ENCODE assay signal across 8 cellular contexts in the genomic region with DNA sequence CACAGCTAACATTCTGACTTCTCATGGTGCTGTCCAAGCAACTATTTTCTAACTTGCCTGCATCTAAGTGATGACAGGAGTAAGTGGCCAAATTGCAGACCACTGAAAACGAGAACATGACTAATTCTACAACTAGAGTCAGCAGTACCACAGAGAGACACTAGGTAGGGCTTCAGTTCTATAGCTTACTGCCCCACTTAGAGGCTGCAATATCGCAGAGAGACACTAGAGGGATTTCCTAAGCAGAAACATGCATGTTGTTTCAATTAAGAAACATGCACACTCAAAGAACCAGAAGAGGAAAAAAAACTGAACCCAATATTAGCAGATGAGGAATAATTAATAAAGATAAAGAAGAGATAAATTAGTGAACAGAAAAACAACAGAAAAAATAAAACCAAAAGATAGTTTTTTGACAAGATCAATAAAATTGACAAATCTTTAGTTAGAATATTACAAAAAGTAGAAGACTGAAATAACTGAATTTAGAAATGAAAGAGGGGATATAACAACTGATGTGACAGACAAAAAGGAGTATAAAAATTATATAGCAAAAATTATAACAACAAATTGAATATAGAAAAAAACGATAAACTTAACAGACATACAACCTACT.
DNase-seq lines count a peak whose midpoint lies in the region; ATAC-seq and TF ChIP-seq lines count a peak whose summit lies in the region.

No MANE protein-coding gene starts in this region.

- H3K27me3 Mint-ChIP-seq in Caco-2 (ENCODE audit: insufficient read depth, unreplicated experiment) = no peaks in the 10 kb centered on the region
- H3K27me3 Mint-ChIP-seq in activated CD4-positive, alpha-beta memory T cell treated with anti-CD3 and anti-CD28 coated beads for 36 hours = no peaks in the 10 kb centered on the region

- H3K4me3 Mint-ChIP-seq in Caco-2 (ENCODE audit: unreplicated experiment) = no peak overlapping the region
- H3K4me3 Mint-ChIP-seq in activated CD4-positive, alpha-beta memory T cell treated with anti-CD3 and anti-CD28 coated beads for 36 hours = no peak overlapping the region

- no TSS peak for BruUV-seq in Caco-2 (replicated peaks; lab: Mats Ljungman, UMichigan)

- no peak overlapping the region for H3K27ac Mint-ChIP-seq in Caco-2 (ENCODE audit: unreplicated experiment)
- H3K27ac Mint-ChIP-seq in activated CD4-positive, alpha-beta memory T cell treated with anti-CD3 and anti-CD28 coated beads for 36 hours = no peak overlapping the region

- WGBS in prostate gland = 32% methylated on average over 3 of the region's 3 CpGs

- H3K36me3 Mint-ChIP-seq in Caco-2 (ENCODE audit: insufficient read depth, unreplicated experiment) = no peaks in the 10 kb centered on the region
- H3K36me3 Mint-ChIP-seq in activated CD4-positive, alpha-beta memory T cell treated with anti-CD3 and anti-CD28 coated beads for 36 hours = no peaks in the 10 kb centered on the region

- no peak overlapping the region for H3K27ac ChIP-seq in prostate gland

- no peak overlapping the region for H3K4me3 ChIP-seq in Caco-2 (ENCODE audit: low read depth, low read length)
- H3K4me3 ChIP-seq in prostate gland = no peak overlapping the region

- TF ChIP-seq POLR2A in prostate gland (IDR thresholded peaks at IDR 0.05) = no peak

- CTCF ChIA-PET in Caco-2 (lab: Charles Lee) = interaction anchor here (1.0 kb wide), 2 partner anchors 25 to 255 kb away, joined by 5 to 12 read pairs; no protein-coding TSS in a partner anchor
- CTCF ChIA-PET in activated CD4-positive, alpha-beta memory T cell treated with anti-CD3 and anti-CD28 coated beads for 36 hours (lab: Charles Lee) = interaction anchor here (0.6 to 1.2 kb wide), 8 partner anchors 9 to 436 kb away, joined by 3 to 6 read pairs (median 3); no protein-coding TSS in a partner anchor

- H3K4me1 ChIP-seq in Caco-2 (no peaks in the 10 kb centered on the region), prostate gland (replicated peaks) (no peaks in the 10 kb centered on the region)

- POLR2A ChIA-PET in Caco-2 (lab: Charles Lee) = no interaction called here
- POLR2A ChIA-PET in activated CD4-positive, alpha-beta memory T cell treated with anti-CD3 and anti-CD28 coated beads for 36 hours (lab: Charles Lee) = no interaction called here

- no peaks in the 10 kb centered on the region for H3K9me3 Mint-ChIP-seq in Caco-2 (ENCODE audit: unreplicated experiment)
- H3K9me3 Mint-ChIP-seq in activated CD4-positive, alpha-beta memory T cell treated with anti-CD3 and anti-CD28 coated beads for 36 hours = no peaks in the 10 kb centered on the region

- peak; percentile 70 to 90 for TF ChIP-seq CTCF in Caco-2 (IDR thresholded peaks at IDR 0.05; ENCODE audit: insufficient read depth in 1 of 2, low read depth in 1 of 2, low read length in 1 of 2, severe bottlenecking in 1 of 2, unreplicated experiment in 1 of 2)
- TF ChIP-seq CTCF in prostate gland (IDR thresholded peaks at IDR 0.05) = peak; percentile 25 to 77 (median 60)

- ATAC-seq in GM19468 (IDR thresholded peaks at IDR 0.05; ENCODE audit: extremely low read depth, unreplicated experiment) = peak; percentile 99
- ATAC-seq in HG03520 (IDR thresholded peaks at IDR 0.05; ENCODE audit: unreplicated experiment) = peak; percentile 100

- H3K9me3 ChIP-seq in Caco-2 (no peaks in the 10 kb centered on the region), prostate gland (no peaks in the 10 kb centered on the region)

- intact Hi-C loops in Caco-2 (cut with micrococcal nuclease; ENCODE audit: unreplicated experiment) (no loop called here), prostate gland (cut with DNase I) (no loop called here)
- intact Hi-C loops in activated CD4-positive, alpha-beta memory T cell treated with anti-CD3 and anti-CD28 coated beads for 36 hours (cut with micrococcal nuclease) = no loop called here

- H3K36me3 ChIP-seq in Caco-2 (ENCODE audit: control insufficient read depth, insufficient read depth, low read length) = no peaks in the 10 kb centered on the region
- H3K36me3 ChIP-seq in prostate gland = no peaks in the 10 kb centered on the region

- DNase-seq in Caco-2 (peak; percentile 57 to 69), globus pallidus (ENCODE audit: low spot score) (peak; percentile 55), prostate gland (ENCODE audit: low spot score) (peak; percentile 19), cerebellar nuclear complex (lab: John Stamatoyannopoulos, UW) (no peak), UCSD-AML1 (lab: John Stamatoyannopoulos, UW; ENCODE audit: unreplicated experiment) (no peak)
- peak; percentile 15 for DNase-seq in activated CD4-positive, alpha-beta memory T cell treated with anti-CD3 and anti-CD28 coated beads for 36 hours

- no peaks in the 10 kb centered on the region for H3K27me3 ChIP-seq in Caco-2 (replicated peaks; ENCODE audit: control insufficient read depth, insufficient read depth, low read length)
- no peaks in the 10 kb centered on the region for H3K27me3 ChIP-seq in prostate gland (replicated peaks; ENCODE audit: insufficient read depth)

- H3K4me1 Mint-ChIP-seq in Caco-2 (ENCODE audit: low read depth, unreplicated experiment) = no peaks in the 10 kb centered on the region
- H3K4me1 Mint-ChIP-seq in activated CD4-positive, alpha-beta memory T cell treated with anti-CD3 and anti-CD28 coated beads for 36 hours (ENCODE audit: low read depth) = no peaks in the 10 kb centered on the region

Comparison
In these comparisons a context has a peak if more than half of its experiments do, and no peak if none do; other contexts are left out.
1. DNase-seq: peak in Caco-2 (2 of 2), activated CD4-positive, alpha-beta memory T cell treated with anti-CD3 and anti-CD28 coated beads for 36 hours (single experiment), globus pallidus (single experiment) and prostate gland (single experiment); none in cerebellar nuclear complex (0 of 2) and UCSD-AML1 (single experiment).